Comparison of ENCODE assay signal across 8 cellular contexts in genomic region chr11:130313383-130314183, GRCh38.
DNase-seq lines count a peak whose midpoint lies in the region; TF ChIP-seq lines count a peak whose summit lies in the region.

No MANE protein-coding gene starts in this region.

- peak; percentile 11 for DNase-seq in DMS153 treated with DMSO at 0.1 percent for 48 hours (lab: John Stamatoyannopoulos, UW; ENCODE audit: unreplicated experiment)
- no peak for DNase-seq in DMS153 (lab: John Stamatoyannopoulos, UW)
- peak; percentile 2 for DNase-seq in NCI-H226
- DNase-seq in coronary artery (ENCODE audit: low spot score), result no peak
- DNase-seq in GM19238 (ENCODE audit: insufficient read length, low spot score), result no peak
- no peak for DNase-seq in inferior parietal cortex (ENCODE audit: extremely low spot score)
- DNase-seq in NCI-H2029 (lab: John Stamatoyannopoulos, UW), result no peak

- no peaks in the 10 kb centered on the region for H3K36me3 ChIP-seq in mucosa of stomach (ENCODE audit: control insufficient read depth, insufficient read depth, low read length)

- peak overlapping the region; percentile 98 for H3K4me3 ChIP-seq in coronary artery
- peak overlapping the region; percentile 22 for H3K4me3 ChIP-seq in mucosa of stomach (ENCODE audit: low read length)

- H3K27ac ChIP-seq in coronary artery, result peak overlapping the region; percentile 88 to 95

- TF ChIP-seq CTCF in coronary artery (IDR thresholded peaks at IDR 0.05), result no peak

- peak overlapping the region; percentile 69 for H3K9ac ChIP-seq in mucosa of stomach (ENCODE audit: low read length)

- H3K9me3 ChIP-seq in mucosa of stomach (ENCODE audit: control insufficient read depth, low read length), result no peaks in the 10 kb centered on the region

- H3K4me1 ChIP-seq in mucosa of stomach (ENCODE audit: control insufficient read depth, insufficient read depth, low read length), result peaks cover 5% of the 10 kb centered on the region

- no peaks in the 10 kb centered on the region for H3K27me3 ChIP-seq in mucosa of stomach (ENCODE audit: control insufficient read depth, insufficient read depth, low read length)

Comparison
In these comparisons a context has a peak if more than half of its experiments do, and no peak if none do; other contexts are left out.
1. DNase-seq: peak in DMS153 treated with DMSO at 0.1 percent for 48 hours (single experiment) and NCI-H226 (single experiment); none in DMS153 (single experiment), coronary artery (single experiment), GM19238 (single experiment), inferior parietal cortex (single experiment) and NCI-H2029 (single experiment).